Comparison of ENCODE assay signal across 2 cellular contexts in the genomic region with DNA sequence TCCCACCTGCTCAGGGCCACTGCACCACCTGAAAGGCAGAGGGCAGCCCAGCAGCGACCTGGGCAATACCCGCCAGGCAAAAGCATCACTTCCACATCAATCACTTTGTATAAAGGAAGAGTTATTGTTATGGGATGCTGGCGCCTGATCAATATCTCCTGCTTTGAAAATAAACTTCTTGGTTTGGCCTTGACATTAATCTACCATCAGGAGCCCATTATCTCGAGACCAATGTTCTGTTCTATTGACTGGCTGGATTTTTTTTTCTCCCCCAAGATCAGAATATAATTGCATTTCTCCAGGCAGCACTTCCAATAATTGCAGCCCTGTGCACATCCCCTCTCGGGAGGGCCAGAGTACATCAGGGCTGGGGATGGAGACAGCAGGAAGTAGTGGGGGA.
TF ChIP-seq lines count a peak whose summit lies in the region.

No MANE protein-coding gene starts in this region.

TF ChIP-seq in SK-N-SH, 30 proteins besides CTCF, POLR2A, EP300 and RAD21 (continued from another document):
- TF ChIP-seq, protein P1, sequence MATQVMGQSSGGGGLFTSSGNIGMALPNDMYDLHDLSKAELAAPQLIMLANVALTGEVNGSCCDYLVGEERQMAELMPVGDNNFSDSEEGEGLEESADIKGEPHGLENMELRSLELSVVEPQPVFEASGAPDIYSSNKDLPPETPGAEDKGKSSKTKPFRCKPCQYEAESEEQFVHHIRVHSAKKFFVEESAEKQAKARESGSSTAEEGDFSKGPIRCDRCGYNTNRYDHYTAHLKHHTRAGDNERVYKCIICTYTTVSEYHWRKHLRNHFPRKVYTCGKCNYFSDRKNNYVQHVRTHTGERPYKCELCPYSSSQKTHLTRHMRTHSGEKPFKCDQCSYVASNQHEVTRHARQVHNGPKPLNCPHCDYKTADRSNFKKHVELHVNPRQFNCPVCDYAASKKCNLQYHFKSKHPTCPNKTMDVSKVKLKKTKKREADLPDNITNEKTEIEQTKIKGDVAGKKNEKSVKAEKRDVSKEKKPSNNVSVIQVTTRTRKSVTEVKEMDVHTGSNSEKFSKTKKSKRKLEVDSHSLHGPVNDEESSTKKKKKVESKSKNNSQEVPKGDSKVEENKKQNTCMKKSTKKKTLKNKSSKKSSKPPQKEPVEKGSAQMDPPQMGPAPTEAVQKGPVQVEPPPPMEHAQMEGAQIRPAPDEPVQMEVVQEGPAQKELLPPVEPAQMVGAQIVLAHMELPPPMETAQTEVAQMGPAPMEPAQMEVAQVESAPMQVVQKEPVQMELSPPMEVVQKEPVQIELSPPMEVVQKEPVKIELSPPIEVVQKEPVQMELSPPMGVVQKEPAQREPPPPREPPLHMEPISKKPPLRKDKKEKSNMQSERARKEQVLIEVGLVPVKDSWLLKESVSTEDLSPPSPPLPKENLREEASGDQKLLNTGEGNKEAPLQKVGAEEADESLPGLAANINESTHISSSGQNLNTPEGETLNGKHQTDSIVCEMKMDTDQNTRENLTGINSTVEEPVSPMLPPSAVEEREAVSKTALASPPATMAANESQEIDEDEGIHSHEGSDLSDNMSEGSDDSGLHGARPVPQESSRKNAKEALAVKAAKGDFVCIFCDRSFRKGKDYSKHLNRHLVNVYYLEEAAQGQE (IDR thresholded peaks at IDR 0.05; ENCODE audit: low read depth, low read length): no peak
- TF ChIP-seq, protein P2, sequence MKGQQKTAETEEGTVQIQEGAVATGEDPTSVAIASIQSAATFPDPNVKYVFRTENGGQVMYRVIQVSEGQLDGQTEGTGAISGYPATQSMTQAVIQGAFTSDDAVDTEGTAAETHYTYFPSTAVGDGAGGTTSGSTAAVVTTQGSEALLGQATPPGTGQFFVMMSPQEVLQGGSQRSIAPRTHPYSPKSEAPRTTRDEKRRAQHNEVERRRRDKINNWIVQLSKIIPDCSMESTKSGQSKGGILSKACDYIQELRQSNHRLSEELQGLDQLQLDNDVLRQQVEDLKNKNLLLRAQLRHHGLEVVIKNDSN (IDR thresholded peaks at IDR 0.05; ENCODE audit: borderline replicate concordance, low read depth): no peak
- no peak for TF ChIP-seq TEAD4 (IDR thresholded peaks at IDR 0.05; ENCODE audit: borderline replicate concordance, insufficient read depth)
- no peak for TF ChIP-seq MEF2A (IDR thresholded peaks at IDR 0.05; ENCODE audit: borderline replicate concordance, low read depth)
- TF ChIP-seq NFIC (IDR thresholded peaks at IDR 0.05; ENCODE audit: borderline replicate concordance): no peak

TF ChIP-seq in SK-N-SH treated with all-trans-retinoic acid at 6 μM for 48 hours, 23 proteins besides CTCF, POLR2A, EP300 and RAD21 (continued from another document):
- TF ChIP-seq, protein P3, sequence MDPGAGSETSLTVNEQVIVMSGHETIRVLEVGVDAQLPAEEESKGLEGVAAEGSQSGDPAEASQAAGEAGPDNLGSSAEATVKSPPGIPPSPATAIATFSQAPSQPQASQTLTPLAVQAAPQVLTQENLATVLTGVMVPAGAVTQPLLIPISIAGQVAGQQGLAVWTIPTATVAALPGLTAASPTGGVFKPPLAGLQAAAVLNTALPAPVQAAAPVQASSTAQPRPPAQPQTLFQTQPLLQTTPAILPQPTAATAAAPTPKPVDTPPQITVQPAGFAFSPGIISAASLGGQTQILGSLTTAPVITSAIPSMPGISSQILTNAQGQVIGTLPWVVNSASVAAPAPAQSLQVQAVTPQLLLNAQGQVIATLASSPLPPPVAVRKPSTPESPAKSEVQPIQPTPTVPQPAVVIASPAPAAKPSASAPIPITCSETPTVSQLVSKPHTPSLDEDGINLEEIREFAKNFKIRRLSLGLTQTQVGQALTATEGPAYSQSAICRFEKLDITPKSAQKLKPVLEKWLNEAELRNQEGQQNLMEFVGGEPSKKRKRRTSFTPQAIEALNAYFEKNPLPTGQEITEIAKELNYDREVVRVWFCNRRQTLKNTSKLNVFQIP (CRISPR knock-in tag; IDR thresholded peaks at IDR 0.05; ENCODE audit: borderline replicate concordance, low read depth): no peak
- no peak for TF ChIP-seq GLIS3 (CRISPR knock-in tag; IDR thresholded peaks at IDR 0.05)
